ENCODE assay signal across 1 cellular context in the genomic region with DNA sequence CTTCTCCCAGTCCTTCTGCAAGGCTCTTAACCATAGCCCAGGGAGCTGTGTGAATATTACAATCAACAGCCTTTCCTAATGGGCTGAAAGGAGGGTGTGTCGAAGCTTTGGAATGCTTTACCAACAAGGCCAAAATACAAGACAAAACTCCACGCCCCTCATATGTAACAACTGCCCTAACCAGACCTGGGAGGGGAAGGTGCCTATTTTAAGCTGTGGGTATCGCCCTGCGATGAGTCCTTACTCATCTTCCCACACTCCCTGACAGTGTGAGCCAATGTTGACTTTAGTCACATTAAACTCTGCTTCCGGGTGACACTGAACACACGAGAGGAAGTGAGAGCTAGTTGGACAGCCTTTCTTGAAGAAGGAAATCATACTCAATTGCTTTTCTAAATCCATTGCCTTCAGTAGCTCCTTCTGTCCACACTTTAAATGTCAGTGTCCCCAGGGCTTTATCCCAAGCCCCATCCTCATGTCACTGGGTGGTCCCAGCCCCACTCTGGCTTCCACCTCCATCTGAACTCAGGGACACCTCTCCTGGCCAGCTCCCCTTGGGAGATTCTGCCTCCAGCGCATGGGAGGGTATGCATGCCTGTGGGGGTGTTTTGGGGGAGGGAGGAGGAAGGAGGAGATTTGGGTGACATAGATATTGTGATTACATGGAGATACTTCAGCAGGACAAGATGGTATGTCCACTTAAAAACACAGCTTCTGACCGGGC.
A peak's percentile ranks its signal among the peaks of the same experiment; 100 is the strongest.
TF ChIP-seq lines count a peak whose summit lies in the region.

No MANE protein-coding gene starts in this region.

TF ChIP-seq in HepG2, 621 proteins besides CTCF, POLR2A, EP300 and RAD21 (continued from another document and continues in another):
- TF ChIP-seq, protein P1, sequence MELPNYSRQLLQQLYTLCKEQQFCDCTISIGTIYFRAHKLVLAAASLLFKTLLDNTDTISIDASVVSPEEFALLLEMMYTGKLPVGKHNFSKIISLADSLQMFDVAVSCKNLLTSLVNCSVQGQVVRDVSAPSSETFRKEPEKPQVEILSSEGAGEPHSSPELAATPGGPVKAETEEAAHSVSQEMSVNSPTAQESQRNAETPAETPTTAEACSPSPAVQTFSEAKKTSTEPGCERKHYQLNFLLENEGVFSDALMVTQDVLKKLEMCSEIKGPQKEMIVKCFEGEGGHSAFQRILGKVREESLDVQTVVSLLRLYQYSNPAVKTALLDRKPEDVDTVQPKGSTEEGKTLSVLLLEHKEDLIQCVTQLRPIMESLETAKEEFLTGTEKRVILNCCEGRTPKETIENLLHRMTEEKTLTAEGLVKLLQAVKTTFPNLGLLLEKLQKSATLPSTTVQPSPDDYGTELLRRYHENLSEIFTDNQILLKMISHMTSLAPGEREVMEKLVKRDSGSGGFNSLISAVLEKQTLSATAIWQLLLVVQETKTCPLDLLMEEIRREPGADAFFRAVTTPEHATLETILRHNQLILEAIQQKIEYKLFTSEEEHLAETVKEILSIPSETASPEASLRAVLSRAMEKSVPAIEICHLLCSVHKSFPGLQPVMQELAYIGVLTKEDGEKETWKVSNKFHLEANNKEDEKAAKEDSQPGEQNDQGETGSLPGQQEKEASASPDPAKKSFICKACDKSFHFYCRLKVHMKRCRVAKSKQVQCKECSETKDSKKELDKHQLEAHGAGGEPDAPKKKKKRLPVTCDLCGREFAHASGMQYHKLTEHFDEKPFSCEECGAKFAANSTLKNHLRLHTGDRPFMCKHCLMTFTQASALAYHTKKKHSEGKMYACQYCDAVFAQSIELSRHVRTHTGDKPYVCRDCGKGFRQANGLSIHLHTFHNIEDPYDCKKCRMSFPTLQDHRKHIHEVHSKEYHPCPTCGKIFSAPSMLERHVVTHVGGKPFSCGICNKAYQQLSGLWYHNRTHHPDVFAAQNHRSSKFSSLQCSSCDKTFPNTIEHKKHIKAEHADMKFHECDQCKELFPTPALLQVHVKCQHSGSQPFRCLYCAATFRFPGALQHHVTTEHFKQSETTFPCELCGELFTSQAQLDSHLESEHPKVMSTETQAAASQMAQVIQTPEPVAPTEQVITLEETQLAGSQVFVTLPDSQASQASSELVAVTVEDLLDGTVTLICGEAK (IDR thresholded peaks at IDR 0.05): no peak
- TF ChIP-seq, protein P1 (CRISPR knock-in tag; IDR thresholded peaks at IDR 0.05): no peak
- TF ChIP-seq SIN3B (IDR thresholded peaks at IDR 0.05; ENCODE audit: low read length) (no peak), GATAD1 (CRISPR knock-in tag; IDR thresholded peaks at IDR 0.05) (0 out of 2 replicates have a peak, but pooled peaks have one; percentile 35), ZHX2 (IDR thresholded peaks at IDR 0.05; ENCODE audit: low read depth) (no peak), ZHX2 (CRISPR knock-in tag; IDR thresholded peaks at IDR 0.05; ENCODE audit: borderline replicate concordance) (no peak), LCORL (IDR thresholded peaks at IDR 0.05) (no peak), LCORL (CRISPR knock-in tag; IDR thresholded peaks at IDR 0.05) (no peak), ARNT (IDR thresholded peaks at IDR 0.05) (no peak), XBP1 (CRISPR knock-in tag; IDR thresholded peaks at IDR 0.05) (no peak), KAT8 (CRISPR knock-in tag; IDR thresholded peaks at IDR 0.05) (peak; percentile 67), DMAP1 (CRISPR knock-in tag; IDR thresholded peaks at IDR 0.05) (no peak), ZBTB8A (CRISPR knock-in tag; IDR thresholded peaks at IDR 0.05; ENCODE audit: borderline replicate concordance, low read depth) (no peak), PTBP1 (IDR thresholded peaks at IDR 0.05; ENCODE audit: low read depth, low read length, poor library complexity, severe bottlenecking) (no peak), MIXL1 (CRISPR knock-in tag; IDR thresholded peaks at IDR 0.05) (0 out of 2 replicates have a peak, but pooled peaks have one; percentile 26), HNF1A (IDR thresholded peaks at IDR 0.05; ENCODE audit: low read depth) (no peak), HNF1A (CRISPR knock-in tag; IDR thresholded peaks at IDR 0.05; ENCODE audit: borderline replicate concordance) (no peak)
- TF ChIP-seq, protein P2, sequence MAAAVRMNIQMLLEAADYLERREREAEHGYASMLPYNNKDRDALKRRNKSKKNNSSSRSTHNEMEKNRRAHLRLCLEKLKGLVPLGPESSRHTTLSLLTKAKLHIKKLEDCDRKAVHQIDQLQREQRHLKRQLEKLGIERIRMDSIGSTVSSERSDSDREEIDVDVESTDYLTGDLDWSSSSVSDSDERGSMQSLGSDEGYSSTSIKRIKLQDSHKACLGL (CRISPR knock-in tag; IDR thresholded peaks at IDR 0.05): no peak
- TF ChIP-seq, protein P3, sequence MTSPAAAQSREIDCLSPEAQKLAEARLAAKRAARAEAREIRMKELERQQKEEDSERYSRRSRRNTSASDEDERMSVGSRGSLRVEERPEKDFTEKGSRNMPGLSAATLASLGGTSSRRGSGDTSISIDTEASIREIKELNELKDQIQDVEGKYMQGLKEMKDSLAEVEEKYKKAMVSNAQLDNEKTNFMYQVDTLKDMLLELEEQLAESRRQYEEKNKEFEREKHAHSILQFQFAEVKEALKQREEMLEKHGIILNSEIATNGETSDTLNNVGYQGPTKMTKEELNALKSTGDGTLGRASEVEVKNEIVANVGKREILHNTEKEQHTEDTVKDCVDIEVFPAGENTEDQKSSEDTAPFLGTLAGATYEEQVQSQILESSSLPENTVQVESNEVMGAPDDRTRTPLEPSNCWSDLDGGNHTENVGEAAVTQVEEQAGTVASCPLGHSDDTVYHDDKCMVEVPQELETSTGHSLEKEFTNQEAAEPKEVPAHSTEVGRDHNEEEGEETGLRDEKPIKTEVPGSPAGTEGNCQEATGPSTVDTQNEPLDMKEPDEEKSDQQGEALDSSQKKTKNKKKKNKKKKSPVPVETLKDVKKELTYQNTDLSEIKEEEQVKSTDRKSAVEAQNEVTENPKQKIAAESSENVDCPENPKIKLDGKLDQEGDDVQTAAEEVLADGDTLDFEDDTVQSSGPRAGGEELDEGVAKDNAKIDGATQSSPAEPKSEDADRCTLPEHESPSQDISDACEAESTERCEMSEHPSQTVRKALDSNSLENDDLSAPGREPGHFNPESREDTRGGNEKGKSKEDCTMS (CRISPR knock-in tag; conservative IDR thresholded peaks at IDR 0.05): no peak
